Comparison of ENCODE assay signal across 1 cellular context in the genomic region with DNA sequence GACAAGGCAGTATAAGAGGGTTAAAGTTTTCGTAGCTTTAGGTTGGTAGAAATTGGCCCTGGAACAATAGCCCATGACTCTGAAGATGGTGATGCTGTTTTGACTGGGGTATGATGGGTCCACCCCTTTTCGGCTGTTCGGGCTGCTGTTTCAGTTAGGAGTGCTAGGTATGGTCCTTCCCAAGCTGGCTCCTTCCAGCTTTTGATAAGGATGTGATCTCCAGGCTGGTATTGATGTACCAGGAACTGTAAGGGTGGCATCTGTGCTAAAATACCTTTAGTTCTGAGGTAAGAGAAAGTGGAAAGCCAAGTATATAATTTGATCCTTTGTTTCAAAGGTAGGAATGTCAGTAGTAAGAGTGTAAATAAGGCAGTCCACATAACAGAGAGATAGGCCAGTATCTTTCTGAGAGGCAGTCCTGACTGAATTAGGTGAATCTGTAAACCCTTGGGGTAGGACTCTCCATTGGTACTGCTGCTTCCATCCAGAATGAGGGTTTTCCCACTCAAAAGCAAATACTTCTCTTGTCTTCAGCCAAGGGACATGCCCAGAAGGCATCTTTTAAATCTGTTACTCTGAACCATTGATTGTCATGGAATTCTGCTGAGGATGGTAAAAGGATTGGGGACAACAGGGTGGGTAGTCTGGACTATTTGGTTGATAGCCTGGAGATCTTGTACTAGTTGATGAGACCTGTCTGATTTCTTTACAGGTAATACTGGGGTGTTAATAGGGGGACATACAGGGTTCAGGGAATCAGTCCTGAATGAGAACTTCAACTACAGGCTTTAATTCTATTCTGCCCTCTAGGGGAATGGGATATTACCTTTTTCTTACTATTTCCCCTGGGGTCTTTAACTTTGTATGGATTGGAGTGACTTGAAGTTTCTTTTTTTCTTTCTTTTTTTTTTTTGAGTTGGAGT.
TF ChIP-seq lines count a peak whose summit lies in the region.

No MANE protein-coding gene starts in this region.

TF ChIP-seq in WTC11, 78 proteins besides CTCF, POLR2A, EP300 and RAD21 (continued from another document):
- TF ChIP-seq NFE2L1 (CRISPR knock-in tag; IDR thresholded peaks at IDR 0.05) (no peak), TP53 (CRISPR knock-in tag; IDR thresholded peaks at IDR 0.05) (no peak)
- TF ChIP-seq, protein P1, sequence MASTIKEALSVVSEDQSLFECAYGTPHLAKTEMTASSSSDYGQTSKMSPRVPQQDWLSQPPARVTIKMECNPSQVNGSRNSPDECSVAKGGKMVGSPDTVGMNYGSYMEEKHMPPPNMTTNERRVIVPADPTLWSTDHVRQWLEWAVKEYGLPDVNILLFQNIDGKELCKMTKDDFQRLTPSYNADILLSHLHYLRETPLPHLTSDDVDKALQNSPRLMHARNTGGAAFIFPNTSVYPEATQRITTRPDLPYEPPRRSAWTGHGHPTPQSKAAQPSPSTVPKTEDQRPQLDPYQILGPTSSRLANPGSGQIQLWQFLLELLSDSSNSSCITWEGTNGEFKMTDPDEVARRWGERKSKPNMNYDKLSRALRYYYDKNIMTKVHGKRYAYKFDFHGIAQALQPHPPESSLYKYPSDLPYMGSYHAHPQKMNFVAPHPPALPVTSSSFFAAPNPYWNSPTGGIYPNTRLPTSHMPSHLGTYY (CRISPR knock-in tag; IDR thresholded peaks at IDR 0.05): no peak
- TF ChIP-seq, protein P2, sequence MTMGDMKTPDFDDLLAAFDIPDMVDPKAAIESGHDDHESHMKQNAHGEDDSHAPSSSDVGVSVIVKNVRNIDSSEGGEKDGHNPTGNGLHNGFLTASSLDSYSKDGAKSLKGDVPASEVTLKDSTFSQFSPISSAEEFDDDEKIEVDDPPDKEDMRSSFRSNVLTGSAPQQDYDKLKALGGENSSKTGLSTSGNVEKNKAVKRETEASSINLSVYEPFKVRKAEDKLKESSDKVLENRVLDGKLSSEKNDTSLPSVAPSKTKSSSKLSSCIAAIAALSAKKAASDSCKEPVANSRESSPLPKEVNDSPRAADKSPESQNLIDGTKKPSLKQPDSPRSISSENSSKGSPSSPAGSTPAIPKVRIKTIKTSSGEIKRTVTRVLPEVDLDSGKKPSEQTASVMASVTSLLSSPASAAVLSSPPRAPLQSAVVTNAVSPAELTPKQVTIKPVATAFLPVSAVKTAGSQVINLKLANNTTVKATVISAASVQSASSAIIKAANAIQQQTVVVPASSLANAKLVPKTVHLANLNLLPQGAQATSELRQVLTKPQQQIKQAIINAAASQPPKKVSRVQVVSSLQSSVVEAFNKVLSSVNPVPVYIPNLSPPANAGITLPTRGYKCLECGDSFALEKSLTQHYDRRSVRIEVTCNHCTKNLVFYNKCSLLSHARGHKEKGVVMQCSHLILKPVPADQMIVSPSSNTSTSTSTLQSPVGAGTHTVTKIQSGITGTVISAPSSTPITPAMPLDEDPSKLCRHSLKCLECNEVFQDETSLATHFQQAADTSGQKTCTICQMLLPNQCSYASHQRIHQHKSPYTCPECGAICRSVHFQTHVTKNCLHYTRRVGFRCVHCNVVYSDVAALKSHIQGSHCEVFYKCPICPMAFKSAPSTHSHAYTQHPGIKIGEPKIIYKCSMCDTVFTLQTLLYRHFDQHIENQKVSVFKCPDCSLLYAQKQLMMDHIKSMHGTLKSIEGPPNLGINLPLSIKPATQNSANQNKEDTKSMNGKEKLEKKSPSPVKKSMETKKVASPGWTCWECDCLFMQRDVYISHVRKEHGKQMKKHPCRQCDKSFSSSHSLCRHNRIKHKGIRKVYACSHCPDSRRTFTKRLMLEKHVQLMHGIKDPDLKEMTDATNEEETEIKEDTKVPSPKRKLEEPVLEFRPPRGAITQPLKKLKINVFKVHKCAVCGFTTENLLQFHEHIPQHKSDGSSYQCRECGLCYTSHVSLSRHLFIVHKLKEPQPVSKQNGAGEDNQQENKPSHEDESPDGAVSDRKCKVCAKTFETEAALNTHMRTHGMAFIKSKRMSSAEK (CRISPR knock-in tag; IDR thresholded peaks at IDR 0.05; ENCODE audit: borderline replicate concordance): peak; percentile 25; the same call in 1 of the 2 replicates
- TF ChIP-seq, protein P3, sequence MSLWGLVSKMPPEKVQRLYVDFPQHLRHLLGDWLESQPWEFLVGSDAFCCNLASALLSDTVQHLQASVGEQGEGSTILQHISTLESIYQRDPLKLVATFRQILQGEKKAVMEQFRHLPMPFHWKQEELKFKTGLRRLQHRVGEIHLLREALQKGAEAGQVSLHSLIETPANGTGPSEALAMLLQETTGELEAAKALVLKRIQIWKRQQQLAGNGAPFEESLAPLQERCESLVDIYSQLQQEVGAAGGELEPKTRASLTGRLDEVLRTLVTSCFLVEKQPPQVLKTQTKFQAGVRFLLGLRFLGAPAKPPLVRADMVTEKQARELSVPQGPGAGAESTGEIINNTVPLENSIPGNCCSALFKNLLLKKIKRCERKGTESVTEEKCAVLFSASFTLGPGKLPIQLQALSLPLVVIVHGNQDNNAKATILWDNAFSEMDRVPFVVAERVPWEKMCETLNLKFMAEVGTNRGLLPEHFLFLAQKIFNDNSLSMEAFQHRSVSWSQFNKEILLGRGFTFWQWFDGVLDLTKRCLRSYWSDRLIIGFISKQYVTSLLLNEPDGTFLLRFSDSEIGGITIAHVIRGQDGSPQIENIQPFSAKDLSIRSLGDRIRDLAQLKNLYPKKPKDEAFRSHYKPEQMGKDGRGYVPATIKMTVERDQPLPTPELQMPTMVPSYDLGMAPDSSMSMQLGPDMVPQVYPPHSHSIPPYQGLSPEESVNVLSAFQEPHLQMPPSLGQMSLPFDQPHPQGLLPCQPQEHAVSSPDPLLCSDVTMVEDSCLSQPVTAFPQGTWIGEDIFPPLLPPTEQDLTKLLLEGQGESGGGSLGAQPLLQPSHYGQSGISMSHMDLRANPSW (CRISPR knock-in tag; conservative IDR thresholded peaks at IDR 0.05; ENCODE audit: low read depth): no peak
- TF ChIP-seq, protein P4, sequence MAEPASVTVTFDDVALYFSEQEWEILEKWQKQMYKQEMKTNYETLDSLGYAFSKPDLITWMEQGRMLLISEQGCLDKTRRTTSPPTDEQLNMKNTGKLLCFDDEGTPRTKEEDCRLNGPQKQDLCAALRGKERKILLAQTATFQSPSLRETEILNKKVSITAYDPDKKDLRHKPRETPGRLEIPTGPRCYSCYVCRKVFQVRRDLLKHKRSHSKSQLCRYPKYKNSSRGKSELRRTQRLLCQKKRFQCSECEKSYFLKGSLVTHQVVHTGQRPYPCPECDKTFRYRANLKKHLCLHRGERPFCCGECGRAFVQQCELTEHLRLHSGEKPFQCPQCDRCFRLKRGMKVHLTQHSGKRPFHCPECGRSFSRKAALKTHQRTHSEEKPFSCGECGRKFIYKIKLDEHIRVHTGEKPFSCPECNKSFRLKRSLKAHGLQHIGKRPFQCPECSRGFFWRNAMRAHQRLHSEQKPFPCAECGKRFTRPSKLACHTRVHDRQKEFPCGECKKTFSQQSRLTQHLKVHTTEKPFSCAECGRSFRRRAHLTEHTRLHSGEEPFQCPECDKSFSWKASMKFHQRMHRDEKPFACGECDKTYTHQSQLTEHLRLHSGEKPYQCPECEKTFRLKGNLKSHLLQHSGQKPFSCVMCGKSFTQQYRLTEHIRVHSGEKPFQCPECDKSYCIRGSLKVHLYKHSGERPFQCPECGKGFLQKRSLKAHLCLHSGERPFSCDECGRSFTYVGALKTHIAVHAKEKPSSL (CRISPR knock-in tag; conservative IDR thresholded peaks at IDR 0.05): peak; percentile 12; the same call in 1 of the 2 replicates
TF ChIP-seq in WTC11: peak in this region for 3.
